15 cellular contexts compared by ENCODE assay signal in genomic region chr3:102299125-102299877, GRCh38.
A peak's percentile ranks its signal among the peaks of the same experiment; 100 is the strongest.
DNase-seq lines count a peak whose midpoint lies in the region; ATAC-seq and TF ChIP-seq lines count a peak whose summit lies in the region.
"Had no signal": no experiment of that assay in that cellular context is flagged by ENCODE, and none has a peak within 500 bp of the region (broad histone marks: within the 10 kb centered on the region; RNA-seq: fewer than 3 reads in every experiment).

No MANE protein-coding gene starts in this region.

- H3K4me1 ChIP-seq in RWPE2 (ENCODE audit: insufficient read depth, poor library complexity, severe bottlenecking) (peaks cover 30% of the 10 kb centered on the region), smooth muscle cell (ENCODE audit: low read depth) (no peaks in the 10 kb centered on the region)
- H3K4me1 ChIP-seq: upper lobe of right lung had no signal

- H3K36me3 Mint-ChIP-seq in activated naive CD4-positive, alpha-beta T cell treated with anti-CD3 and anti-CD28 coated beads for 36 hours (ENCODE audit: low read depth): no peaks in the 10 kb centered on the region
- H3K36me3 Mint-ChIP-seq: activated naive CD4-positive, alpha-beta T cell treated with anti-CD3 and anti-CD28 coated beads, Interleukin-2, amount 50 U/mL, for 24 hours had no signal

- peak overlapping the region; percentile 46 for H3K27ac Mint-ChIP-seq in activated naive CD4-positive, alpha-beta T cell treated with anti-CD3 and anti-CD28 coated beads for 36 hours
- H3K27ac Mint-ChIP-seq: activated naive CD4-positive, alpha-beta T cell treated with anti-CD3 and anti-CD28 coated beads, Interleukin-2, amount 50 U/mL, for 24 hours had no signal

- TF ChIP-seq CTCF in RWPE2 (IDR thresholded peaks at IDR 0.05; ENCODE audit: poor library complexity, severe bottlenecking) (no peak), smooth muscle cell (IDR thresholded peaks at IDR 0.05; ENCODE audit: borderline replicate concordance, insufficient read depth, poor library complexity, severe bottlenecking) (no peak)

- 71% methylated on average over 3 of the region's 3 CpGs for WGBS in smooth muscle cell (ENCODE audit: low lambda C conversion rate)

- intact Hi-C loops in activated naive CD4-positive, alpha-beta T cell treated with anti-CD3 and anti-CD28 coated beads for 36 hours (cut with micrococcal nuclease): loop anchor here (2.0 kb wide), 1 partner anchor 70 kb away; no protein-coding TSS in a partner anchor

- H3K79me2 ChIP-seq in smooth muscle cell (ENCODE audit: low read depth): no peaks in the 10 kb centered on the region

- peak overlapping the region; percentile 24 for H2AFZ ChIP-seq in smooth muscle cell (ENCODE audit: low read depth)

- no peak overlapping the region for H3K4me3 Mint-ChIP-seq in activated naive CD4-positive, alpha-beta T cell treated with anti-CD3 and anti-CD28 coated beads for 36 hours
- H3K4me3 Mint-ChIP-seq: activated naive CD4-positive, alpha-beta T cell treated with anti-CD3 and anti-CD28 coated beads, Interleukin-2, amount 50 U/mL, for 24 hours; naive thymus-derived CD4-positive, alpha-beta T cell had no signal

- CTCF ChIA-PET in activated naive CD4-positive, alpha-beta T cell treated with anti-CD3 and anti-CD28 coated beads for 36 hours (lab: Charles Lee): no interaction called here

- H3K9ac ChIP-seq in smooth muscle cell (ENCODE audit: low read depth): peak overlapping the region; percentile 70

- H3K27me3 Mint-ChIP-seq in activated naive CD4-positive, alpha-beta T cell treated with anti-CD3 and anti-CD28 coated beads for 36 hours (ENCODE audit: low read depth): peaks cover 9% of the 10 kb centered on the region

- H3K4me1 Mint-ChIP-seq in activated naive CD4-positive, alpha-beta T cell treated with anti-CD3 and anti-CD28 coated beads for 36 hours (ENCODE audit: low read depth): peaks cover 2% of the 10 kb centered on the region
- H3K4me1 Mint-ChIP-seq: activated naive CD4-positive, alpha-beta T cell treated with anti-CD3 and anti-CD28 coated beads, Interleukin-2, amount 50 U/mL, for 24 hours had no signal

- DNase-seq in activated naive CD4-positive, alpha-beta T cell treated with anti-CD3 and anti-CD28 coated beads for 36 hours: peak; percentile 43
- no peak for DNase-seq in activated naive CD4-positive, alpha-beta T cell treated with anti-CD3 and anti-CD28 coated beads, Interleukin-2, amount 50 U/mL, for 16 hours
- DNase-seq in RWPE2 (ENCODE audit: low spot score) (peak; percentile 76), smooth muscle cell (lab: John Stamatoyannopoulos, UW; ENCODE audit: unreplicated experiment) (no peak), NCI-H1694 (lab: John Stamatoyannopoulos, UW) (no peak), NCI-H82 (lab: John Stamatoyannopoulos, UW) (no peak), hepatic stellate cell (ENCODE audit: low spot score) (no peak)
- DNase-seq: head of caudate nucleus; naive thymus-derived CD4-positive, alpha-beta T cell; NCI-H2107; right cardiac atrium; stimulated activated CD4-positive, alpha-beta T cell treated with anti-CD3 and anti-CD28 coated beads, Interleukin-2, amount 100 ng/mL, for 48 hours; upper lobe of right lung had no signal

- H3K27me3 ChIP-seq in RWPE2 (ENCODE audit: insufficient read depth, poor library complexity, severe bottlenecking): no peaks in the 10 kb centered on the region
- H3K27me3 ChIP-seq in smooth muscle cell (ENCODE audit: low read depth): no peaks in the 10 kb centered on the region

- no peaks in the 10 kb centered on the region for H3K36me3 ChIP-seq in RWPE2 (ENCODE audit: low read depth)
- H3K36me3 ChIP-seq in smooth muscle cell (ENCODE audit: low read depth): no peaks in the 10 kb centered on the region
- H3K36me3 ChIP-seq: upper lobe of right lung had no signal

- no peaks in the 10 kb centered on the region for H3K9me3 Mint-ChIP-seq in activated naive CD4-positive, alpha-beta T cell treated with anti-CD3 and anti-CD28 coated beads for 36 hours
- H3K9me3 Mint-ChIP-seq: activated naive CD4-positive, alpha-beta T cell treated with anti-CD3 and anti-CD28 coated beads, Interleukin-2, amount 50 U/mL, for 24 hours had no signal

- ATAC-seq in HG02885 (IDR thresholded peaks at IDR 0.05; ENCODE audit: poor library complexity, unreplicated experiment): peak; percentile 52
- peak; percentile 89 for ATAC-seq in RWPE2 (ENCODE audit: low read depth)
- ATAC-seq: naive thymus-derived CD4-positive, alpha-beta T cell; right cardiac atrium; upper lobe of right lung had no signal

- H3K9me3 ChIP-seq in RWPE2 (ENCODE audit: severe bottlenecking) (no peaks in the 10 kb centered on the region), smooth muscle cell (replicated peaks; ENCODE audit: low read depth) (no peaks in the 10 kb centered on the region)
- H3K9me3 ChIP-seq: upper lobe of right lung had no signal

- H3K4me2 ChIP-seq in smooth muscle cell: peak overlapping the region; percentile 41

- H3K27ac ChIP-seq in RWPE2 (ENCODE audit: poor library complexity, severe bottlenecking) (peak overlapping the region; percentile 91), smooth muscle cell (ENCODE audit: low read depth) (peak overlapping the region; percentile 91)
- H3K27ac ChIP-seq: upper lobe of right lung had no signal

- H4K20me1 ChIP-seq in smooth muscle cell (ENCODE audit: low read depth): no peaks in the 10 kb centered on the region

- H3K4me3 ChIP-seq in RWPE2 (ENCODE audit: severe bottlenecking) (no peak overlapping the region), smooth muscle cell (no peak overlapping the region)
- H3K4me3 ChIP-seq: upper lobe of right lung had no signal

- H3F3A ChIP-seq in smooth muscle cell (ENCODE audit: low read depth): no peaks in the 10 kb centered on the region

Comparison
In these comparisons a context has a peak if more than half of its experiments do, and no peak if none do; other contexts are left out.
1. DNase-seq: peak in activated naive CD4-positive, alpha-beta T cell treated with anti-CD3 and anti-CD28 coated beads for 36 hours (single experiment) and RWPE2 (single experiment); none in activated naive CD4-positive, alpha-beta T cell treated with anti-CD3 and anti-CD28 coated beads, Interleukin-2, amount 50 U/mL, for 16 hours (single experiment), smooth muscle cell (single experiment), NCI-H1694 (single experiment), NCI-H82 (single experiment) and hepatic stellate cell (single experiment).